ENCODE assay signal across 33 cellular contexts in the genomic region with DNA sequence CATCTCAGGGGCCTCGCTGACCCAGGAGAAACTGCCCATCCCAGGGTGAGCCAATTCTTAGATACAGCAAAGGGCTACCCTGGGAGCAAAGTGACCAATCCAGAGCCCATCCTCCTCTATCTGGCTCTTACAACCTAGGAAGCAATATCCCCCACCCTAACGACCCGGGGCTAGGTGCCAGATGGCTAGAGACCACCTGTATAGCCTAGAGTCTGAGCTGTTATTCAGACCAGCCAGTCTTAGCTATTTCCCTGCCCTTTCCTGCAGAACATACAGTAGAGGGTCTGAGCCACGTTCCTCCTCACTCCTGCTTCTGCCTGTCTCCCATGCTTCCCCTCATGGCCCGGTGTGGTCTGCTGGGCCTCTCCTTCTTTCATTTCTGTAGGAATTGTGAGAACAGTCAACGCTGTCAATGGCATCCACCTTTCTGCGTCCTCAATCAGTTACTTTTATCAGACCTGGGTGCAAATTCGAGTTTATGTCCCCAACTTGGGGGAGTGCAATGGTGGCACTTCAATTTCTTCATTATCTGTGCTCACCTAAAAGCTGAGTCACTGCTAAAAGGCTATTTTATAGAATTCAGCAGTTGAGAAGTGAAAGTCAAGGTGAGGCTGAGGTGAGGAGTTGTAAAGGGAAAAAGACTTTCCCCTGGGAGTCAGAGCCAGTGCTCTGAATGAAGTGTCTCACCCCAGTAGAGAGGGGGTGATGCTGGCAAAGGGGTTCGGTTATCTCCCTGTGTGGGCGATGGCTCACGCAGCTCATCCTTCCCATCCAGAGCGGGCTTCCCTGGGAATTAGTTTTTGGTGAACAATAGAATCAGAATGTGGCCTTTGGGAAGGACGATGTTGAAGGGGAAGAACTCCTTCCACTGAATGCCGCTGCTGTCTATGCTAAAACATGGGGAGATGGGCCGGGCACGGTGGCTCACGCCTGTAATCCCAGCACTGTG. TPM values are rescaled to one million over a fixed set of nuclear protein-coding genes. Genes with fewer than 3 reads are reported as not detected.
"Had no signal": no experiment of that assay in that cellular context is flagged by ENCODE, and none has a peak within 500 bp of the region (broad histone marks: within the 10 kb centered on the region; RNA-seq: fewer than 3 reads in every experiment).

No MANE protein-coding gene starts in this region.

- H3K4me1 ChIP-seq: breast epithelium, colonic mucosa, left lung, upper lobe of right lung had no signal

- H3K4me3 ChIP-seq: breast epithelium, colonic mucosa, esophagus squamous epithelium, heart right ventricle, left lung, lung, mucosa of descending colon, smooth muscle cell, upper lobe of right lung had no signal

- H3K27ac Mint-ChIP-seq: activated CD4-positive, alpha-beta memory T cell treated with anti-CD3 and anti-CD28 coated beads for 36 hours; activated CD4-positive, alpha-beta T cell treated with anti-CD3 and anti-CD28 coated beads, Interleukin-2, amount 10 ng/mL, durations not matched to agents 24 days and 14 days; activated naive CD4-positive, alpha-beta T cell treated with anti-CD3 and anti-CD28 coated beads, Interleukin-2, amount 10 ng/mL, durations not matched to agents 7 days and 5 days; activated T-helper 1 cell treated with anti-CD3 and anti-CD28 coated beads, Interleukin-12 subunit alpha, Interleukin-12 subunit beta, Interleukin-2, Interleukin-4 antibody, amounts not matched to agents 30 ng/mL and 10 ng/mL and 1 ng/mL, durations not matched to agents 14 hours and 24 hours and 36 hours; natural killer cell treated with Interleukin-12 subunit alpha and Interleukin-12 subunit beta and Interleukin-15 and Interleukin-18, amount 100 ng/mL, for 72 hours; progenitor cell of endocrine pancreas had no signal

- DNase-seq: activated CD4-positive, alpha-beta memory T cell treated with anti-CD3 and anti-CD28 coated beads for 36 hours; activated CD4-positive, alpha-beta T cell treated with anti-CD3 and anti-CD28 coated beads, Interleukin-2, amount 10 ng/mL, durations not matched to agents 24 days and 14 days; activated CD8-positive, alpha-beta memory T cell treated with anti-CD3 and anti-CD28 coated beads, Interleukin-2, amount 50 U/mL, for 4 hours; activated gamma-delta T cell; activated naive CD4-positive, alpha-beta T cell treated with anti-CD3 and anti-CD28 coated beads, Interleukin-2, amount 10 ng/mL, durations not matched to agents 7 days and 5 days; activated naive CD8-positive, alpha-beta T cell treated with anti-CD3 and anti-CD28 coated beads, Interleukin-2, amount 10 ng/mL, durations not matched to agents 7 days and 5 days; activated T-cell treated with anti-CD3 and anti-CD28 coated beads, Interleukin-2, amount 50 U/mL, for 1 hour; amniotic stem cell; colonic mucosa; effector CD8-positive, alpha-beta T cell; esophagus squamous epithelium; foreskin melanocyte; heart right ventricle; left lung; mesendoderm; mucosa of descending colon; retina; stimulated activated CD4-positive, alpha-beta T cell treated with anti-CD3 and anti-CD28 coated beads, Interleukin-15, amount 100 ng/mL, for 24 hours; stimulated activated CD4-positive, alpha-beta T cell treated with anti-CD3 and anti-CD28 coated beads, Interleukin-2, amount 100 ng/mL, for 24 hours; stimulated activated naive CD4-positive, alpha-beta T cell; upper lobe of right lung; WERI-Rb-1 had no signal

- H3K27ac ChIP-seq: colonic mucosa, epithelial cell of prostate, heart right ventricle, left lung, upper lobe of right lung, WERI-Rb-1 had no signal

- ATAC-seq: activated CD4-positive, CD25-positive, alpha-beta regulatory T cell treated with anti-CD3 and anti-CD28 coated beads, Interleukin-2, amount 50 U/mL, for 24 hours; heart right ventricle; left lung; mucosa of descending colon; upper lobe of right lung had no signal

- H3K9me3 Mint-ChIP-seq: activated CD4-positive, alpha-beta memory T cell treated with anti-CD3 and anti-CD28 coated beads for 36 hours; activated CD4-positive, alpha-beta T cell treated with anti-CD3 and anti-CD28 coated beads, Interleukin-2, amount 10 ng/mL, durations not matched to agents 24 days and 14 days; activated naive CD4-positive, alpha-beta T cell treated with anti-CD3 and anti-CD28 coated beads, Interleukin-2, amount 10 ng/mL, durations not matched to agents 7 days and 5 days; activated naive CD8-positive, alpha-beta T cell treated with anti-CD3 and anti-CD28 coated beads, Interleukin-2, amount 10 ng/mL, durations not matched to agents 7 days and 5 days; activated T-helper 1 cell treated with anti-CD3 and anti-CD28 coated beads, Interleukin-12 subunit alpha, Interleukin-12 subunit beta, Interleukin-2, Interleukin-4 antibody, amounts not matched to agents 30 ng/mL and 10 ng/mL and 1 ng/mL, durations not matched to agents 14 hours and 24 hours and 36 hours; central memory CD8-positive, alpha-beta T cell; natural killer cell treated with Interleukin-12 subunit alpha and Interleukin-12 subunit beta and Interleukin-15 and Interleukin-18, amount 100 ng/mL, for 72 hours had no signal

- H3K36me3 ChIP-seq: breast epithelium, colonic mucosa, esophagus squamous epithelium, left lung, upper lobe of right lung, WERI-Rb-1 had no signal

- H3K4me3 Mint-ChIP-seq: activated CD4-positive, alpha-beta memory T cell treated with anti-CD3 and anti-CD28 coated beads for 36 hours; activated CD4-positive, alpha-beta T cell treated with anti-CD3 and anti-CD28 coated beads, Interleukin-2, amount 10 ng/mL, durations not matched to agents 24 days and 14 days; activated naive CD4-positive, alpha-beta T cell treated with anti-CD3 and anti-CD28 coated beads, Interleukin-2, amount 10 ng/mL, durations not matched to agents 7 days and 5 days; activated naive CD8-positive, alpha-beta T cell treated with anti-CD3 and anti-CD28 coated beads, Interleukin-2, amount 10 ng/mL, durations not matched to agents 7 days and 5 days; activated T-helper 1 cell treated with anti-CD3 and anti-CD28 coated beads, Interleukin-12 subunit alpha, Interleukin-12 subunit beta, Interleukin-2, Interleukin-4 antibody, amounts not matched to agents 30 ng/mL and 10 ng/mL and 1 ng/mL, durations not matched to agents 14 hours and 24 hours and 36 hours; central memory CD8-positive, alpha-beta T cell; natural killer cell treated with Interleukin-12 subunit alpha and Interleukin-12 subunit beta and Interleukin-15 and Interleukin-18, amount 100 ng/mL, for 72 hours had no signal

- H3K27me3 ChIP-seq: breast epithelium, colonic mucosa, esophagus squamous epithelium, heart right ventricle, left lung, upper lobe of right lung had no signal

- H3K27me3 Mint-ChIP-seq: progenitor cell of endocrine pancreas had no signal

- H3K4me2 ChIP-seq: smooth muscle cell had no signal

- H3K9me3 ChIP-seq: breast epithelium, colonic mucosa, esophagus squamous epithelium, heart right ventricle, left lung, mucosa of descending colon, upper lobe of right lung had no signal

RNA-seq across cellular contexts. Expression of a gene that starts 42.4 kb away (rescaled TPM):
- total RNA-seq: dermis microvascular lymphatic vessel endothelial cell; myocyte; natural killer cell treated with Interleukin-12 subunit alpha and Interleukin-12 subunit beta and Interleukin-15 and Interleukin-18, amount 100 ng/mL, for 72 hours had no signal
